ENCODE assay signal across 17 cellular contexts in genomic region chrX:119760026-119760902, GRCh38. TPM values are rescaled to one million over a fixed set of nuclear protein-coding genes. Genes with fewer than 3 reads are reported as not detected.
DNase-seq lines count a peak whose midpoint lies in the region; ATAC-seq and TF ChIP-seq lines count a peak whose summit lies in the region.
"Had no signal": no experiment of that assay in that cellular context is flagged by ENCODE, and none has a peak within 500 bp of the region (broad histone marks: within the 10 kb centered on the region; RNA-seq: fewer than 3 reads in every experiment).

No MANE protein-coding gene starts in this region.

- no peak for DNase-seq in activated CD8-positive, alpha-beta memory T cell treated with anti-CD3 and anti-CD28 coated beads, Interleukin-2, amount 10 ng/mL, durations not matched to agents 7 days and 5 days
- no peak for DNase-seq in activated CD8-positive, alpha-beta memory T cell treated with anti-CD3 and anti-CD28 coated beads, Interleukin-2, amount 50 U/mL, for 4 hours
- DNase-seq in colonic mucosa (no peak), NCI-H526 (lab: John Stamatoyannopoulos, UW) (no peak), neural progenitor cell (ENCODE audit: low spot score) (no peak), NCI-H446 (lab: John Stamatoyannopoulos, UW) (no peak)
- DNase-seq in stimulated activated naive B cell treated with anti-CD40 and anti-IgM and Interleukin-4, amounts not matched to agents 10 μg/mL and 1 μg/mL and 100 μg/mL, for 72 hours, result peak; percentile 65
- DNase-seq: ACHN; activated CD4-positive, alpha-beta T cell treated with anti-CD3 and anti-CD28 coated beads for 36 hours; activated naive CD4-positive, alpha-beta T cell treated with anti-CD3 and anti-CD28 coated beads, Interleukin-2, amount 50 U/mL, for 16 hours; cortex of kidney; kidney glomerular epithelial cell; SHP77 treated with DMSO at 0.1 percent for 48 hours had no signal

- H3K4me3 ChIP-seq in HUES48 (ENCODE audit: low read depth, low read length), result peak overlapping the region; percentile 63
- peak overlapping the region; percentile 52 for H3K4me3 ChIP-seq in colonic mucosa
- H3K4me3 ChIP-seq in neural progenitor cell, result no peak overlapping the region
- H3K4me3 ChIP-seq: HAP-1 had no signal

- peaks cover 1% of the 10 kb centered on the region for H3K36me3 Mint-ChIP-seq in activated CD8-positive, alpha-beta memory T cell treated with anti-CD3 and anti-CD28 coated beads, Interleukin-2, amount 10 ng/mL, durations not matched to agents 7 days and 5 days
- peaks cover 3 to 5% of the 10 kb centered on the region in 2 donors for H3K36me3 Mint-ChIP-seq in stimulated activated naive B cell treated with anti-CD40 and anti-IgM and Interleukin-4, amounts not matched to agents 10 μg/mL and 1 μg/mL and 100 μg/mL, for 72 hours
- H3K36me3 Mint-ChIP-seq in neural progenitor cell, result no peaks in the 10 kb centered on the region

- TF ChIP-seq CTCF in colonic mucosa (IDR thresholded peaks at IDR 0.05) (no peak), neural progenitor cell (IDR thresholded peaks at IDR 0.05) (no peak)

- CTCF ChIA-PET in activated CD8-positive, alpha-beta memory T cell treated with anti-CD3 and anti-CD28 coated beads, Interleukin-2, amount 10 ng/mL, durations not matched to agents 7 days and 5 days (lab: Charles Lee), result interaction anchor here (1.3 to 8.1 kb wide), 4 partner anchors 15 to 278 kb away, joined by 3 to 37 read pairs (median 18); no protein-coding TSS in a partner anchor

- H3K9me3 Mint-ChIP-seq in activated CD8-positive, alpha-beta memory T cell treated with anti-CD3 and anti-CD28 coated beads, Interleukin-2, amount 10 ng/mL, durations not matched to agents 7 days and 5 days (ENCODE audit: low read depth), result no peaks in the 10 kb centered on the region
- no peaks in the 10 kb centered on the region for H3K9me3 Mint-ChIP-seq in stimulated activated naive B cell treated with anti-CD40 and anti-IgM and Interleukin-4, amounts not matched to agents 10 μg/mL and 1 μg/mL and 100 μg/mL, for 72 hours
- peaks cover 18% of the 10 kb centered on the region for H3K9me3 Mint-ChIP-seq in neural progenitor cell
- H3K9me3 Mint-ChIP-seq: stimulated activated naive CD8-positive, alpha-beta T cell treated with anti-CD3 and anti-CD28 coated beads, Interleukin-15, Interleukin-2, amounts not matched to agents 100 ng/mL and 50 ng/mL, for 24 hours had no signal

- H3K27ac ChIP-seq in HUES48 (ENCODE audit: low read depth, low read length), result no peak overlapping the region
- H3K27ac ChIP-seq in colonic mucosa, result no peak overlapping the region
- no peak overlapping the region for H3K27ac ChIP-seq in neural progenitor cell

- H3K4me1 Mint-ChIP-seq in activated CD8-positive, alpha-beta memory T cell treated with anti-CD3 and anti-CD28 coated beads, Interleukin-2, amount 10 ng/mL, durations not matched to agents 7 days and 5 days, result peaks cover 49% of the 10 kb centered on the region
- H3K4me1 Mint-ChIP-seq in stimulated activated naive B cell treated with anti-CD40 and anti-IgM and Interleukin-4, amounts not matched to agents 10 μg/mL and 1 μg/mL and 100 μg/mL, for 72 hours, result peaks cover 49 to 68% of the 10 kb centered on the region in 2 donors
- peaks cover 19% of the 10 kb centered on the region for H3K4me1 Mint-ChIP-seq in neural progenitor cell

- peaks cover 11% of the 10 kb centered on the region for H3K27me3 ChIP-seq in HUES48 (ENCODE audit: control insufficient read depth, insufficient read depth, low read length)
- no peaks in the 10 kb centered on the region for H3K27me3 ChIP-seq in colonic mucosa
- peaks cover 58% of the 10 kb centered on the region for H3K27me3 ChIP-seq in neural progenitor cell

- ATAC-seq in activated CD8-positive, alpha-beta memory T cell treated with anti-CD3 and anti-CD28 coated beads, Interleukin-2, amount 10 ng/mL, durations not matched to agents 7 days and 5 days, result no peak
- peak; percentile 53 to 58 for ATAC-seq in stimulated activated naive B cell treated with anti-CD40 and anti-IgM and Interleukin-4, amounts not matched to agents 10 μg/mL and 1 μg/mL and 100 μg/mL, for 72 hours (replicated peaks)
- ATAC-seq: activated CD4-positive, alpha-beta T cell treated with anti-CD3 and anti-CD28 coated beads for 36 hours had no signal

- peaks cover 12% of the 10 kb centered on the region; the same call in 1 of the 2 replicates for H3K9me3 ChIP-seq in HUES48 (ENCODE audit: control insufficient read depth, insufficient read depth, low read length)
- H3K9me3 ChIP-seq in colonic mucosa, result no peaks in the 10 kb centered on the region
- H3K9me3 ChIP-seq in neural progenitor cell (ENCODE audit: low read depth), result no peaks in the 10 kb centered on the region
- H3K9me3 ChIP-seq: HAP-1 had no signal

- H3K4me1 ChIP-seq in HUES48 (ENCODE audit: control insufficient read depth, insufficient read depth, low read length) (peaks cover 19% of the 10 kb centered on the region), colonic mucosa (no peaks in the 10 kb centered on the region), neural progenitor cell (no peaks in the 10 kb centered on the region)
- H3K4me1 ChIP-seq: HAP-1 had no signal

- no peak overlapping the region for H2AFZ ChIP-seq in neural progenitor cell (replicated peaks)

- H3K27me3 Mint-ChIP-seq in activated CD8-positive, alpha-beta memory T cell treated with anti-CD3 and anti-CD28 coated beads, Interleukin-2, amount 10 ng/mL, durations not matched to agents 7 days and 5 days, result no peaks in the 10 kb centered on the region
- no peaks in the 10 kb centered on the region for H3K27me3 Mint-ChIP-seq in stimulated activated naive B cell treated with anti-CD40 and anti-IgM and Interleukin-4, amounts not matched to agents 10 μg/mL and 1 μg/mL and 100 μg/mL, for 72 hours
- peaks cover 9% of the 10 kb centered on the region for H3K27me3 Mint-ChIP-seq in neural progenitor cell (ENCODE audit: insufficient read depth, low read depth)
- H3K27me3 Mint-ChIP-seq: activated CD4-positive, alpha-beta T cell treated with anti-CD3 and anti-CD28 coated beads for 36 hours; stimulated activated naive CD8-positive, alpha-beta T cell treated with anti-CD3 and anti-CD28 coated beads, Interleukin-15, Interleukin-2, amounts not matched to agents 100 ng/mL and 50 ng/mL, for 24 hours had no signal

- no peaks in the 10 kb centered on the region for H3K36me3 ChIP-seq in HUES48 (ENCODE audit: control insufficient read depth, insufficient read depth, low read length)
- no peaks in the 10 kb centered on the region for H3K36me3 ChIP-seq in colonic mucosa
- H3K36me3 ChIP-seq in neural progenitor cell, result no peaks in the 10 kb centered on the region
- H3K36me3 ChIP-seq: HAP-1 had no signal

- peak overlapping the region; percentile 59 for H3K4me3 Mint-ChIP-seq in activated CD8-positive, alpha-beta memory T cell treated with anti-CD3 and anti-CD28 coated beads, Interleukin-2, amount 10 ng/mL, durations not matched to agents 7 days and 5 days
- peak overlapping the region; percentile 85 to 90 for H3K4me3 Mint-ChIP-seq in stimulated activated naive B cell treated with anti-CD40 and anti-IgM and Interleukin-4, amounts not matched to agents 10 μg/mL and 1 μg/mL and 100 μg/mL, for 72 hours
- H3K4me3 Mint-ChIP-seq in neural progenitor cell, result no peak overlapping the region
- H3K4me3 Mint-ChIP-seq: activated CD4-positive, alpha-beta T cell treated with anti-CD3 and anti-CD28 coated beads for 36 hours; stimulated activated naive CD8-positive, alpha-beta T cell treated with anti-CD3 and anti-CD28 coated beads, Interleukin-15, Interleukin-2, amounts not matched to agents 100 ng/mL and 50 ng/mL, for 24 hours had no signal

- intact Hi-C loops in colonic mucosa (cut with DNase I), result no loop called here

- no peak overlapping the region for H3K9ac ChIP-seq in HUES48 (ENCODE audit: low read depth, low read length)
- no peak overlapping the region for H3K9ac ChIP-seq in colonic mucosa (ENCODE audit: low read depth in 2 of 2, low read length in 2 of 2)
- H3K9ac ChIP-seq in neural progenitor cell, result no peak overlapping the region

- H3K4me2 ChIP-seq in neural progenitor cell, result no peak overlapping the region

- H3K79me2 ChIP-seq in neural progenitor cell (ENCODE audit: low read depth), result no peaks in the 10 kb centered on the region

- H4K20me1 ChIP-seq in neural progenitor cell (ENCODE audit: low read depth), result no peaks in the 10 kb centered on the region

- H3K27ac Mint-ChIP-seq in activated CD8-positive, alpha-beta memory T cell treated with anti-CD3 and anti-CD28 coated beads, Interleukin-2, amount 10 ng/mL, durations not matched to agents 7 days and 5 days, result no peak overlapping the region
- peak overlapping the region; percentile 92 for H3K27ac Mint-ChIP-seq in stimulated activated naive B cell treated with anti-CD40 and anti-IgM and Interleukin-4, amounts not matched to agents 10 μg/mL and 1 μg/mL and 100 μg/mL, for 72 hours
- H3K27ac Mint-ChIP-seq in neural progenitor cell, result no peak overlapping the region
- H3K27ac Mint-ChIP-seq: activated CD4-positive, alpha-beta T cell treated with anti-CD3 and anti-CD28 coated beads for 36 hours; stimulated activated naive CD8-positive, alpha-beta T cell treated with anti-CD3 and anti-CD28 coated beads, Interleukin-15, Interleukin-2, amounts not matched to agents 100 ng/mL and 50 ng/mL, for 24 hours had no signal

- H3F3A ChIP-seq in neural progenitor cell (ENCODE audit: low read depth), result peaks cover 6% of the 10 kb centered on the region

RNA-seq across cellular contexts. Expression of gene SOWAHD, which starts 1.9 kb away (rescaled TPM):
- total RNA-seq in activated CD8-positive, alpha-beta memory T cell treated with anti-CD3 and anti-CD28 coated beads, Interleukin-2, amount 10 ng/mL, durations not matched to agents 7 days and 5 days, result 1 to 10 TPM; 2.1 to 4.7 TPM
- total RNA-seq in colonic mucosa (1 to 10 TPM; 3.2 to 4.9 TPM), neural progenitor cell (ENCODE audit: low replicate concordance) (0.50 TPM in 1 of 2 replicates, not detected in the other)
- total RNA-seq: NCI-H460 had no signal

RNA-seq across cellular contexts. Expression of gene RPL39, which starts 31.2 kb away (rescaled TPM):
- 1,000 to 10,000 TPM; 1,797 to 1,809 TPM for total RNA-seq in activated CD8-positive, alpha-beta memory T cell treated with anti-CD3 and anti-CD28 coated beads, Interleukin-2, amount 10 ng/mL, durations not matched to agents 7 days and 5 days
- total RNA-seq in colonic mucosa, result 1,000 to 10,000 TPM; 1,267 to 1,593 TPM
- 10,337 and 10,894 TPM in 2 replicates for total RNA-seq in neural progenitor cell (ENCODE audit: low replicate concordance)
